ENCODE assay signal across 18 cellular contexts in the genomic region with DNA sequence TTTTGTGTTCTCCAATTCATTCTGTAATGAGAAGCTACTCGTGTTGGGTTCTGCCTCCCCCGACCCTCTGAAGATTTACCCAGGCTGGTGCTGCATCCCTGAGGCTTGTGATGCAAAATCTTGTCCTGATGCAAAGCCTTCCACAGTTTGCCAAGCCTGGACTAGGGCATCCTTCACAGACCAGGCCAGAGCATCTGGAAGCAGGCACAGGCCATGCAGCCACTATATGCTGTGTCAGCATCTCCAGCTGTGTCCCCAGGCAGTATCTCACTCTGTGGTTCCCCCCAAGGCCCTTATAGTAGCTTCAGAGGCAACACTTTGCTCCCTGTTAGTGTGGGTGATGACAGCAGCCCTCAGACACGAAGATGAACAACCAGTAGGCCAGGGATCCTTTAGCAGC.
A peak's percentile ranks its signal among the peaks of the same experiment; 100 is the strongest.
DNase-seq lines count a peak whose midpoint lies in the region; ATAC-seq, FAIRE-seq and TF ChIP-seq lines count a peak whose summit lies in the region.
"Had no signal": no experiment of that assay in that cellular context is flagged by ENCODE, and none has a peak within 500 bp of the region (broad histone marks: within the 10 kb centered on the region; RNA-seq: fewer than 3 reads in every experiment).

No MANE protein-coding gene starts in this region.

- H3K9ac ChIP-seq in K562 (ENCODE audit: insufficient read depth in 1 of 2, low read depth in 2 of 2, low read length in 2 of 2) (no peak overlapping the region), neuronal stem cell (ENCODE audit: low read depth, low read length, poor library complexity) (no peak overlapping the region), smooth muscle cell (ENCODE audit: low read depth) (no peak overlapping the region)
- H3K9ac ChIP-seq: GM23248 had no signal

- H3K18ac ChIP-seq in neuronal stem cell (ENCODE audit: low read length): peak overlapping the region; percentile 56

- peaks cover 3% of the 10 kb centered on the region for H3K27me3 Mint-ChIP-seq in activated CD4-positive, alpha-beta T cell treated with anti-CD3 and anti-CD28 coated beads, Interleukin-2, amount 10 ng/mL, durations not matched to agents 24 days and 14 days

- 3% methylated on average over 2 of the region's 3 CpGs for WGBS in A549 (ENCODE audit: missing lambda C conversion rate)
- 0% methylated on average over 3 of the region's 3 CpGs for WGBS in K562 (ENCODE audit: insufficient coverage, low coverage, missing lambda C conversion rate)
- WGBS in neuronal stem cell (ENCODE audit: extremely low coverage in 2 of 2, insufficient read length in 2 of 2, insufficient replicate concordance in 1 of 2), 2 donors: no CpG with 5 or more reads among the region's 3 CpGs
- 74% methylated on average over 3 of the region's 3 CpGs for whole genome bisulfite sequencing in smooth muscle cell (ENCODE audit: low lambda C conversion rate)

- no peaks in the 10 kb centered on the region for H3K4me1 Mint-ChIP-seq in activated CD4-positive, alpha-beta T cell treated with anti-CD3 and anti-CD28 coated beads, Interleukin-2, amount 10 ng/mL, durations not matched to agents 24 days and 14 days
- H3K4me1 Mint-ChIP-seq: CD4-positive, alpha-beta memory T cell had no signal

- no peak overlapping the region for H2AFZ ChIP-seq in K562 (ENCODE audit: low read depth, low read length)
- no peak overlapping the region for H2AFZ ChIP-seq in neuronal stem cell (ENCODE audit: low read length)
- no peak overlapping the region for H2AFZ ChIP-seq in smooth muscle cell (ENCODE audit: low read depth)
- H2AFZ ChIP-seq: GM23248 had no signal

- no peaks in the 10 kb centered on the region for H3K9me3 Mint-ChIP-seq in activated CD4-positive, alpha-beta T cell treated with anti-CD3 and anti-CD28 coated beads, Interleukin-2, amount 10 ng/mL, durations not matched to agents 24 days and 14 days
- H3K9me3 Mint-ChIP-seq: CD4-positive, alpha-beta memory T cell had no signal

- TF ChIP-seq POLR2A in A549 (IDR thresholded peaks at IDR 0.05; ENCODE audit: low read length) (no peak), K562 (conservative IDR thresholded peaks at IDR 0.05) (no peak), GM18505 (IDR thresholded peaks at IDR 0.05; ENCODE audit: borderline replicate concordance, extremely low read depth, insufficient read depth, insufficient read length) (no peak)

- no peak overlapping the region for H2BK5ac ChIP-seq in neuronal stem cell (ENCODE audit: low read length)

- H3K4me3 ChIP-seq in A549 (no peak overlapping the region), K562 (no peak overlapping the region), neuronal stem cell (ENCODE audit: low read length in 2 of 2) (no peak overlapping the region), smooth muscle cell (no peak overlapping the region)
- H3K4me3 ChIP-seq: GM23248 had no signal

- BruUV-seq in K562 (replicated peaks; lab: Mats Ljungman, UMichigan): no TSS peak

- ATAC-seq in A549 (no peak), K562 (no peak), GM18505 (IDR thresholded peaks at IDR 0.05; ENCODE audit: unreplicated experiment) (no peak)
- ATAC-seq: HCT116 had no signal

- H3K27ac Mint-ChIP-seq in activated CD4-positive, alpha-beta T cell treated with anti-CD3 and anti-CD28 coated beads, Interleukin-2, amount 10 ng/mL, durations not matched to agents 24 days and 14 days: no peak overlapping the region
- H3K27ac Mint-ChIP-seq: H9 had no signal

- no peak overlapping the region for H3K4me3 Mint-ChIP-seq in activated CD4-positive, alpha-beta T cell treated with anti-CD3 and anti-CD28 coated beads, Interleukin-2, amount 10 ng/mL, durations not matched to agents 24 days and 14 days
- H3K4me3 Mint-ChIP-seq: CD4-positive, alpha-beta memory T cell; H9 had no signal

- CTCF ChIA-PET in A549 (lab: Yijun Ruan, JAX): interaction anchor here (0.9 kb wide), 2 partner anchors 163 to 747 kb away, joined by 3 read pairs; no protein-coding TSS in a partner anchor
- CTCF ChIA-PET in K562 (lab: Yijun Ruan, JAX; ENCODE audit: low intra/inter-chr PET ratio): no interaction called here

- H3K4me1 ChIP-seq in A549 (no peaks in the 10 kb centered on the region), K562 (replicated peaks in 1 of 2; ENCODE audit: control insufficient read depth in 2 of 2, insufficient read depth in 2 of 2, low read length in 2 of 2) (no peaks in the 10 kb centered on the region), neuronal stem cell (ENCODE audit: control insufficient read depth in 2 of 2, insufficient read depth in 1 of 2, low read depth in 1 of 2, low read length in 2 of 2) (no peaks in the 10 kb centered on the region), smooth muscle cell (ENCODE audit: low read depth) (no peaks in the 10 kb centered on the region)

- H3K9me3 ChIP-seq in A549: no peaks in the 10 kb centered on the region
- no peaks in the 10 kb centered on the region for H3K9me3 ChIP-seq in K562 (replicated peaks; ENCODE audit: control insufficient read depth, insufficient read depth, low read depth, low read length)
- H3K9me3 ChIP-seq in neuronal stem cell (replicated peaks in 1 of 2; ENCODE audit: control insufficient read depth in 2 of 2, insufficient read depth in 1 of 2, low read depth in 1 of 2, low read length in 2 of 2): no peaks in the 10 kb centered on the region
- no peaks in the 10 kb centered on the region for H3K9me3 ChIP-seq in smooth muscle cell (replicated peaks; ENCODE audit: low read depth)

- H3K4me2 ChIP-seq in A549 (no peak overlapping the region), K562 (ENCODE audit: insufficient read depth, low read length) (no peak overlapping the region), neuronal stem cell (ENCODE audit: insufficient read depth, low read length, poor library complexity, severe bottlenecking) (no peak overlapping the region), smooth muscle cell (no peak overlapping the region)

- no peaks in the 10 kb centered on the region for H3F3A ChIP-seq in smooth muscle cell (ENCODE audit: low read depth)

- H3K79me2 ChIP-seq in K562 (ENCODE audit: control insufficient read depth, insufficient read depth, low read length): no peaks in the 10 kb centered on the region
- no peaks in the 10 kb centered on the region for H3K79me2 ChIP-seq in smooth muscle cell (ENCODE audit: low read depth)

- no peak for TF ChIP-seq CTCF in A549 (IDR thresholded peaks at IDR 0.05)
- no peak for TF ChIP-seq CTCF in K562 (IDR thresholded peaks at IDR 0.05 in 2 of 3, conservative IDR thresholded peaks at IDR 0.05 in 1 of 3; ENCODE audit: insufficient read depth in 2 of 3, low read depth in 1 of 3, low read length in 3 of 3)
- no peak for TF ChIP-seq CTCF in smooth muscle cell (IDR thresholded peaks at IDR 0.05; ENCODE audit: borderline replicate concordance, insufficient read depth, poor library complexity, severe bottlenecking)

- H3K14ac ChIP-seq in neuronal stem cell (ENCODE audit: low read length): no peak overlapping the region

- no peaks in the 10 kb centered on the region for H3K27me3 ChIP-seq in K562 (ENCODE audit: control insufficient read depth in 2 of 2, insufficient read depth in 2 of 2, low read length in 2 of 2)
- peaks cover 0 to 12% (median 0%) of the 10 kb centered on the region in 3 experiments for H3K27me3 ChIP-seq in neuronal stem cell (ENCODE audit: control insufficient read depth in 3 of 3, insufficient read depth in 3 of 3, low read depth in 1 of 3, low read length in 3 of 3)
- H3K27me3 ChIP-seq in smooth muscle cell (ENCODE audit: low read depth): peaks cover 37% of the 10 kb centered on the region

- H2BK15ac ChIP-seq in neuronal stem cell (ENCODE audit: low read length): no peak overlapping the region

- H4K91ac ChIP-seq in neuronal stem cell (ENCODE audit: low read depth, low read length, poor library complexity): no peak overlapping the region

- no peaks in the 10 kb centered on the region for H4K20me1 ChIP-seq in K562 (replicated peaks; ENCODE audit: control insufficient read depth, insufficient read depth, low read length)
- no peaks in the 10 kb centered on the region for H4K20me1 ChIP-seq in smooth muscle cell (ENCODE audit: low read depth)

- H3K36me3 Mint-ChIP-seq in activated CD4-positive, alpha-beta T cell treated with anti-CD3 and anti-CD28 coated beads, Interleukin-2, amount 10 ng/mL, durations not matched to agents 24 days and 14 days (ENCODE audit: low read depth): no peaks in the 10 kb centered on the region
- H3K36me3 Mint-ChIP-seq: CD4-positive, alpha-beta memory T cell had no signal

- H4K8ac ChIP-seq in neuronal stem cell (ENCODE audit: low read depth, low read length): no peak overlapping the region

- no peak overlapping the region for H2BK120ac ChIP-seq in neuronal stem cell (ENCODE audit: low read depth, low read length)

- DNase-seq in A549 (ENCODE audit: low read depth in 1 of 2, low spot score in 1 of 2): no peak
- no peak for DNase-seq in K562 (ENCODE audit: extremely low read depth in 1 of 4, low spot score in 3 of 4)
- DNase-seq in neuronal stem cell (ENCODE audit: low spot score): no peak
- no peak for DNase-seq in smooth muscle cell (lab: John Stamatoyannopoulos, UW; ENCODE audit: unreplicated experiment)
- no peak for DNase-seq in activated CD4-positive, alpha-beta T cell treated with anti-CD3 and anti-CD28 coated beads, Interleukin-2, amount 10 ng/mL, durations not matched to agents 24 days and 14 days
- DNase-seq: 8988T; C1 segment of cervical spinal cord; Calu3; CD4-positive, alpha-beta memory T cell; COR-L47; DMS53; DMS79 treated with DMSO at 0.1 percent for 48 hours; GF-D8; GM23248; H9 had no signal

- no peak overlapping the region for H3K4ac ChIP-seq in neuronal stem cell (ENCODE audit: low read length)

- FAIRE-seq in A549 (lab: Jason Lieb, UNC): no peak
- no peak for FAIRE-seq in K562 (lab: Jason Lieb, UNC)
- FAIRE-seq: GM12891 had no signal

- H3K23ac ChIP-seq in neuronal stem cell (ENCODE audit: low read depth, low read length, poor library complexity): no peak overlapping the region

- H3K36me3 ChIP-seq in K562 (ENCODE audit: control insufficient read depth, insufficient read depth, low read length): no peaks in the 10 kb centered on the region
- no peaks in the 10 kb centered on the region for H3K36me3 ChIP-seq in neuronal stem cell (replicated peaks in 1 of 2; ENCODE audit: control insufficient read depth in 2 of 2, insufficient read depth in 2 of 2, low read length in 2 of 2)
- no peaks in the 10 kb centered on the region for H3K36me3 ChIP-seq in smooth muscle cell (ENCODE audit: low read depth)

- H3K9me1 ChIP-seq in K562 (ENCODE audit: control insufficient read depth, insufficient read depth, low read length): no peaks in the 10 kb centered on the region

- H2AK5ac ChIP-seq in neuronal stem cell (ENCODE audit: low read depth, low read length): no peak overlapping the region

- TF ChIP-seq RAD21 in A549 (conservative IDR thresholded peaks at IDR 0.05 in 1 of 2, IDR thresholded peaks at IDR 0.05 in 1 of 2): no peak
- TF ChIP-seq RAD21 in K562 (CRISPR knock-in tag; conservative IDR thresholded peaks at IDR 0.05 in 1 of 2, IDR thresholded peaks at IDR 0.05 in 1 of 2): no peak

- H3K27ac ChIP-seq in A549 (no peak overlapping the region), K562 (ENCODE audit: extremely low read depth, low read depth, low read length) (no peak overlapping the region), neuronal stem cell (replicated peaks; ENCODE audit: low read length) (no peak overlapping the region), smooth muscle cell (ENCODE audit: low read depth) (no peak overlapping the region)
- H3K27ac ChIP-seq: GM23248 had no signal

- POLR2A ChIA-PET in A549 (lab: Yijun Ruan, JAX): no interaction called here
- POLR2A ChIA-PET in K562 (lab: Yijun Ruan, JAX): no interaction called here

- TF ChIP-seq EP300 in A549 (IDR thresholded peaks at IDR 0.05) (no peak), K562 (IDR thresholded peaks at IDR 0.05; ENCODE audit: low read length) (no peak)

- H2BK12ac ChIP-seq in neuronal stem cell (ENCODE audit: low read length): no peak overlapping the region

- intact Hi-C loops in K562 (cut with micrococcal nuclease): no loop called here
- intact Hi-C loops in activated CD4-positive, alpha-beta T cell treated with anti-CD3 and anti-CD28 coated beads, Interleukin-2, amount 10 ng/mL, durations not matched to agents 24 days and 14 days (cut with micrococcal nuclease): no loop called here

- in situ Hi-C loops in K562 (cut with MboI): no loop called here

- no peaks in the 10 kb centered on the region for H3K79me1 ChIP-seq in neuronal stem cell (ENCODE audit: low read depth, low read length)

Comparison
In these comparisons a context has a peak if more than half of its experiments do, and no peak if none do; other contexts are left out.
1. Of the 35 proteins assayed by ChIP-seq in both K562 and A549: peak only in K562: none; only in A549: none; in both: MAFK; in neither: 34.